Comparison of ENCODE assay signal across 8 cellular contexts in genomic region chr5:134465856-134466240, GRCh38. TPM values are rescaled to one million over a fixed set of nuclear protein-coding genes. Genes with fewer than 3 reads are reported as not detected.
DNase-seq lines count a peak whose midpoint lies in the region; ATAC-seq and TF ChIP-seq lines count a peak whose summit lies in the region.

No MANE protein-coding gene starts in this region.

- peak overlapping the region; percentile 80 for H3K27ac Mint-ChIP-seq in activated CD8-positive, alpha-beta T cell treated with anti-CD3 and anti-CD28 coated beads, Interleukin-2, amount 10 ng/mL, durations not matched to agents 7 days and 5 days
- H3K27ac Mint-ChIP-seq in effector memory CD8-positive, alpha-beta T cell = peak overlapping the region; percentile 85 to 86

- no peak for TF ChIP-seq CTCF in AG04449 (IDR thresholded peaks at IDR 0.05; ENCODE audit: insufficient read depth, low read length, missing control alignments)

- POLR2A ChIA-PET in AG04449 (lab: Yijun Ruan, JAX) = interaction anchor here (1.0 to 2.0 kb wide), 4 partner anchors 30 to 61 kb away, joined by 4 to 10 read pairs (median 5); partner anchors contain the start of gene CDKN2AIPNL
- POLR2A ChIA-PET in activated CD8-positive, alpha-beta T cell treated with anti-CD3 and anti-CD28 coated beads, Interleukin-2, amount 10 ng/mL, durations not matched to agents 7 days and 5 days (lab: Charles Lee) = interaction anchor here (0.8 to 1.9 kb wide), 7 partner anchors 11 to 95 kb away, joined by 3 to 31 read pairs (median 4); partner anchors contain the start of genes JADE2 and UBE2B

- DNase-seq in AG04449 (ENCODE audit: low read depth, low spot score) (peak; percentile 36), NCI-H526 (lab: John Stamatoyannopoulos, UW) (peak; percentile 39 to 71), medulla oblongata (ENCODE audit: extremely low spot score) (peak; percentile 60)
- peak; percentile 59 for DNase-seq in activated CD8-positive, alpha-beta T cell treated with anti-CD3 and anti-CD28 coated beads, Interleukin-2, amount 10 ng/mL, durations not matched to agents 7 days and 5 days
- peak in 2 of 3 experiments; percentile 33 for DNase-seq in effector memory CD8-positive, alpha-beta T cell
- DNase-seq in stimulated activated CD8-positive, alpha-beta memory T cell treated with anti-CD3 and anti-CD28 coated beads, Interleukin-15, amount 100 ng/mL, for 24 hours (ENCODE audit: low read depth) = peak; percentile 26

- CTCF ChIA-PET in AG04449 (lab: Yijun Ruan, JAX) = interaction anchor here (1.1 to 3.1 kb wide), 6 partner anchors 8 to 121 kb away, joined by 3 to 9 read pairs (median 4); no protein-coding TSS in a partner anchor
- CTCF ChIA-PET in activated CD8-positive, alpha-beta T cell treated with anti-CD3 and anti-CD28 coated beads, Interleukin-2, amount 10 ng/mL, durations not matched to agents 7 days and 5 days (lab: Charles Lee) = interaction anchor here (1.1 to 1.8 kb wide), 4 partner anchors 29 to 121 kb away, joined by 3 to 15 read pairs (median 6); partner anchors contain the start of gene CDKN2AIPNL

- H3K4me1 Mint-ChIP-seq in activated CD8-positive, alpha-beta T cell treated with anti-CD3 and anti-CD28 coated beads, Interleukin-2, amount 10 ng/mL, durations not matched to agents 7 days and 5 days (ENCODE audit: low read depth) = peaks cover 22% of the 10 kb centered on the region
- peaks cover 6 to 10% of the 10 kb centered on the region in 2 donors for H3K4me1 Mint-ChIP-seq in effector memory CD8-positive, alpha-beta T cell (ENCODE audit: low read depth in 2 of 2)

- ATAC-seq in GM18520 (IDR thresholded peaks at IDR 0.05; ENCODE audit: unreplicated experiment) (peak; percentile 52), HG03064 (IDR thresholded peaks at IDR 0.05; ENCODE audit: low read depth, unreplicated experiment) (peak; percentile 78)
- ATAC-seq in activated CD8-positive, alpha-beta T cell treated with anti-CD3 and anti-CD28 coated beads, Interleukin-2, amount 10 ng/mL, durations not matched to agents 7 days and 5 days = peak; percentile 85
- ATAC-seq in effector memory CD8-positive, alpha-beta T cell (replicated peaks) = peak; percentile 76

- H3K36me3 Mint-ChIP-seq in activated CD8-positive, alpha-beta T cell treated with anti-CD3 and anti-CD28 coated beads, Interleukin-2, amount 10 ng/mL, durations not matched to agents 7 days and 5 days (ENCODE audit: low read depth) = no peaks in the 10 kb centered on the region
- no peaks in the 10 kb centered on the region for H3K36me3 Mint-ChIP-seq in effector memory CD8-positive, alpha-beta T cell (ENCODE audit: insufficient read depth)

- H3K27me3 Mint-ChIP-seq in activated CD8-positive, alpha-beta T cell treated with anti-CD3 and anti-CD28 coated beads, Interleukin-2, amount 10 ng/mL, durations not matched to agents 7 days and 5 days (ENCODE audit: low read depth) = peaks cover 4% of the 10 kb centered on the region
- H3K27me3 Mint-ChIP-seq in effector memory CD8-positive, alpha-beta T cell = no peaks in the 10 kb centered on the region

- no peaks in the 10 kb centered on the region for H3K9me3 Mint-ChIP-seq in activated CD8-positive, alpha-beta T cell treated with anti-CD3 and anti-CD28 coated beads, Interleukin-2, amount 10 ng/mL, durations not matched to agents 7 days and 5 days (ENCODE audit: insufficient read depth)
- no peaks in the 10 kb centered on the region for H3K9me3 Mint-ChIP-seq in effector memory CD8-positive, alpha-beta T cell

- H3K4me3 ChIP-seq in AG04449 (ENCODE audit: low read depth, low read length) = peak overlapping the region; percentile 51

- H3K4me3 Mint-ChIP-seq in activated CD8-positive, alpha-beta T cell treated with anti-CD3 and anti-CD28 coated beads, Interleukin-2, amount 10 ng/mL, durations not matched to agents 7 days and 5 days = peak overlapping the region; percentile 76
- peak overlapping the region; percentile 76 to 77 for H3K4me3 Mint-ChIP-seq in effector memory CD8-positive, alpha-beta T cell

RNA-seq across cellular contexts. Expression of gene CDKN2AIPNL, which starts 54.2 kb away (rescaled TPM):
- 10 to 100 TPM; 31.3 to 32.5 TPM for total RNA-seq in activated CD8-positive, alpha-beta T cell treated with anti-CD3 and anti-CD28 coated beads, Interleukin-2, amount 10 ng/mL, durations not matched to agents 7 days and 5 days

RNA-seq across cellular contexts. Expression of gene JADE2, which starts 59.6 kb away (rescaled TPM):
- total RNA-seq in activated CD8-positive, alpha-beta T cell treated with anti-CD3 and anti-CD28 coated beads, Interleukin-2, amount 10 ng/mL, durations not matched to agents 7 days and 5 days = 10 to 100 TPM; 79.9 to 86.0 TPM

Comparison
In these comparisons a context has a peak if more than half of its experiments do, and no peak if none do; other contexts are left out.
1. Peak in every context shown above with its lines: DNase-seq, ATAC-seq and H3K4me3 ChIP-seq.